In the genomic region with DNA sequence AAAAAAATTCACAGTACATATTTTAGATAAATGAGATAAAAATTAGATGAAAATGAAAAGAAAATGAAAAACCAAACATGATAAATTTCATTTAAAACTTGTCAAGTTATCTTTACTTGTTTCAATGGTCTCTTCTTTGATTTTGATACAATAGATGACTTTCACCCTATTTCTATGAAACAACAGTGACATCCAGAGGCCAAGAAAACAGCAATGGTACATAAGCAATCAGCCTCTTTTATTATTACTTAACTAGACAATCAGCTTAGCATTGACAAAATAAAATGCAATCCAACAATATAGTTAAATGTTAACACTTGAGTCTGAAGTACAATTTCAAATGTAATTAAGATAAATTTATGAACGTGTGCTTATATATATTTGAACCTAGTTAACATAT, we compare ENCODE assay signal across 11 cellular contexts.
DNase-seq lines count a peak whose midpoint lies in the region; FAIRE-seq lines count a peak whose summit lies in the region.
"Had no signal": no experiment of that assay in that cellular context is flagged by ENCODE, and none has a peak within 500 bp of the region (broad histone marks: within the 10 kb centered on the region; RNA-seq: fewer than 3 reads in every experiment).

No MANE protein-coding gene starts in this region.

- peak; percentile 50 for FAIRE-seq in endometrium (lab: Jason Lieb, UNC)

- peak; percentile 53 for DNase-seq in DMS53 (lab: John Stamatoyannopoulos, UW)
- no peak for DNase-seq in DMS53 treated with DMSO at 0.1 percent for 48 hours (lab: John Stamatoyannopoulos, UW; ENCODE audit: unreplicated experiment)
- peak; percentile 24 for DNase-seq in NCI-H2171 treated with DMSO at 0.1 percent for 48 hours (lab: John Stamatoyannopoulos, UW)
- DNase-seq in pons (ENCODE audit: low spot score) = peak; percentile 76
- no peak for DNase-seq in activated CD4-positive, alpha-beta T cell treated with anti-CD3 and anti-CD28 coated beads, Interleukin-2, amount 50 U/mL, for 48 hours
- DNase-seq in effector CD8-positive, alpha-beta T cell (lab: John Stamatoyannopoulos, UW) = no peak
- no peak for DNase-seq in activated CD4-positive, alpha-beta T cell treated with anti-CD3 and anti-CD28 coated beads for 1 hour
- DNase-seq: activated CD4-positive, alpha-beta T cell treated with anti-CD3 and anti-CD28 coated beads for 48 hours; activated gamma-delta T cell; nephron progenitor cell had no signal

Comparison
In these comparisons a context has a peak if more than half of its experiments do, and no peak if none do; other contexts are left out.
1. DNase-seq: peak in DMS53 (single experiment), NCI-H2171 treated with DMSO at 0.1 percent for 48 hours (single experiment) and pons (single experiment); none in DMS53 treated with DMSO at 0.1 percent for 48 hours (single experiment), activated CD4-positive, alpha-beta T cell treated with anti-CD3 and anti-CD28 coated beads, Interleukin-2, amount 50 U/mL, for 48 hours (0 of 2), effector CD8-positive, alpha-beta T cell (single experiment) and activated CD4-positive, alpha-beta T cell treated with anti-CD3 and anti-CD28 coated beads for 1 hour (single experiment).